In genomic region chr4:138629669-138630068, GRCh38 we compare ENCODE assay signal across 32 cellular contexts.
"Had no signal": no experiment of that assay in that cellular context is flagged by ENCODE, and none has a peak within 500 bp of the region (broad histone marks: within the 10 kb centered on the region; RNA-seq: fewer than 3 reads in every experiment).

No MANE protein-coding gene starts in this region.

- ATAC-seq: activated naive CD4-positive, alpha-beta T cell treated with anti-CD3 and anti-CD28 coated beads, Interleukin-2, amount 50 U/mL, for 72 hours; activated naive CD8-positive, alpha-beta T cell treated with anti-CD3 and anti-CD28 coated beads, Interleukin-2, amount 50 U/mL, for 24 hours; activated T-cell treated with anti-CD3 and anti-CD28 coated beads, Interleukin-2, amount 50 U/mL, for 4 hours; activated T-cell treated with anti-CD3 and anti-CD28 coated beads, Interleukin-2, amount 50 U/mL, for 72 hours; activated T-helper 17 cell treated with anti-CD3 and anti-CD28 coated beads, Interleukin-2, amount 50 U/mL, for 72 hours; body of pancreas had no signal

- H3K4me3 ChIP-seq: adrenal gland, ascending aorta, body of pancreas, breast epithelium, cardiac muscle cell had no signal

- H3K9me3 ChIP-seq: adrenal gland, ascending aorta, body of pancreas, breast epithelium had no signal

- H3K4me1 ChIP-seq: adrenal gland, ascending aorta, body of pancreas, breast epithelium had no signal

- H3K36me3 ChIP-seq: adrenal gland, ascending aorta, brain microvascular endothelial cell, breast epithelium, cardiac muscle cell had no signal

- DNase-seq: activated effector memory CD4-positive, alpha-beta T cell treated with anti-CD3 and anti-CD28 coated beads, Interleukin-2, amount 50 U/mL, for 16 hours; activated effector memory CD4-positive, alpha-beta T cell treated with Interleukin-2 at 50 U/mL for 16 hours; activated gamma-delta T cell; activated gamma-delta T cell treated with Interleukin-2 at 50 U/mL for 16 hours; activated naive CD4-positive, alpha-beta T cell; activated naive CD4-positive, alpha-beta T cell treated with anti-CD3 and anti-CD28 coated beads for 36 hours; activated naive CD4-positive, alpha-beta T cell treated with anti-CD3 and anti-CD28 coated beads, Interleukin-2, amount 10 ng/mL, durations not matched to agents 7 days and 5 days; activated naive CD4-positive, alpha-beta T cell treated with anti-CD3 and anti-CD28 coated beads, Interleukin-2, amount 50 U/mL, for 16 hours; activated naive CD4-positive, alpha-beta T cell treated with Interleukin-2 at 50 U/mL for 16 hours; activated naive CD8-positive, alpha-beta T cell treated with anti-CD3 and anti-CD28 coated beads for 36 hours; activated naive CD8-positive, alpha-beta T cell treated with anti-CD3 and anti-CD28 coated beads, Interleukin-2, amount 10 ng/mL, durations not matched to agents 7 days and 5 days; activated naive CD8-positive, alpha-beta T cell treated with anti-CD3 and anti-CD28 coated beads, Interleukin-2, amount 50 U/mL, for 24 hours; activated T-cell treated with anti-CD3 and anti-CD28 coated beads, Interleukin-2, amount 50 U/mL, for 1 hour; activated T-cell treated with anti-CD3 and anti-CD28 coated beads, Interleukin-2, amount 50 U/mL, for 24 hours; activated T-cell treated with anti-CD3 and anti-CD28 coated beads, Interleukin-2, amount 50 U/mL, for 4 hours; activated T-cell treated with anti-CD3 and anti-CD28 coated beads, Interleukin-2, amount 50 U/mL, for 48 hours; activated T-cell treated with anti-CD3 and anti-CD28 coated beads, Interleukin-2, amount 50 U/mL, for 72 hours; adrenal gland; amniotic stem cell; amygdala; anterior cingulate cortex; aorta; body of pancreas; brain microvascular endothelial cell; caudate nucleus; central memory CD4-positive, alpha-beta T cell; cerebellar nuclear complex had no signal

- H3K27me3 ChIP-seq: adrenal gland, ascending aorta, body of pancreas, brain microvascular endothelial cell, breast epithelium, cardiac muscle cell had no signal

- H3K27ac ChIP-seq: adrenal gland, ascending aorta, body of pancreas, brain microvascular endothelial cell, breast epithelium, cardiac muscle cell had no signal
